12 cellular contexts compared by ENCODE assay signal in genomic region chr15:92840149-92840548, GRCh38. TPM values are rescaled to one million over a fixed set of nuclear protein-coding genes. Genes with fewer than 3 reads are reported as not detected.
DNase-seq lines count a peak whose midpoint lies in the region; ATAC-seq, FAIRE-seq and TF ChIP-seq lines count a peak whose summit lies in the region.
"Had no signal": no experiment of that assay in that cellular context is flagged by ENCODE, and none has a peak within 500 bp of the region (broad histone marks: within the 10 kb centered on the region; RNA-seq: fewer than 3 reads in every experiment).

No MANE protein-coding gene starts in this region.

- no peak for FAIRE-seq in frontal cortex (lab: Jason Lieb, UNC)

- H3K9me3 ChIP-seq in DOHH2 (ENCODE audit: control insufficient read depth, insufficient read depth, low read length) (no peaks in the 10 kb centered on the region), T-helper 17 cell (ENCODE audit: control insufficient read depth, low read length, poor library complexity, severe bottlenecking) (no peaks in the 10 kb centered on the region), mucosa of descending colon (no peaks in the 10 kb centered on the region)

- DNase-seq in T-helper 17 cell (no peak), mucosa of descending colon (peak in 1 of 3 donors; percentile 29), frontal cortex (ENCODE audit: low spot score in 2 of 2) (no peak)
- DNase-seq: aorta, endodermal cell, NCI-H226 had no signal

- H3K27ac ChIP-seq in DOHH2 (ENCODE audit: low read depth, low read length): peak overlapping the region; percentile 50

- H3K79me2 ChIP-seq in DOHH2 (ENCODE audit: control insufficient read depth, low read length): no peaks in the 10 kb centered on the region

- no peaks in the 10 kb centered on the region for H3K9me2 ChIP-seq in DOHH2 (replicated peaks; ENCODE audit: control insufficient read depth, low read length)

- no peaks in the 10 kb centered on the region for H3K27me3 ChIP-seq in DOHH2 (ENCODE audit: control insufficient read depth, low read length)

- ATAC-seq in HG02852 (IDR thresholded peaks at IDR 0.05; ENCODE audit: unreplicated experiment) (peak; percentile 12), T-helper 17 cell (no peak), mucosa of descending colon (peak; percentile 16), GM18870 (IDR thresholded peaks at IDR 0.05; ENCODE audit: unreplicated experiment) (no peak), HG02981 (IDR thresholded peaks at IDR 0.05; ENCODE audit: unreplicated experiment) (no peak), GM18511 (IDR thresholded peaks at IDR 0.05; ENCODE audit: unreplicated experiment) (no peak)
- ATAC-seq: sciatic nerve had no signal

- peak overlapping the region; percentile 61 for H3K4me2 ChIP-seq in DOHH2 (ENCODE audit: low read length)

- H3K4me1 Mint-ChIP-seq in T-helper 17 cell: peaks cover 28% of the 10 kb centered on the region

- H3K4me1 ChIP-seq in DOHH2 (ENCODE audit: control insufficient read depth, low read length): peaks cover 55% of the 10 kb centered on the region
- peaks cover 6% of the 10 kb centered on the region for H3K4me1 ChIP-seq in mucosa of descending colon (ENCODE audit: low read depth)

- intact Hi-C loops in mucosa of descending colon (cut with DNase I, micrococcal nuclease): no loop called here

- H3F3A ChIP-seq in DOHH2 (ENCODE audit: control insufficient read depth, insufficient read depth): peaks cover 9% of the 10 kb centered on the region

- H3K27ac Mint-ChIP-seq in T-helper 17 cell: peak overlapping the region; percentile 47
- H3K27ac Mint-ChIP-seq: endodermal cell had no signal

- no peaks in the 10 kb centered on the region for H3K27me3 Mint-ChIP-seq in T-helper 17 cell

- H4K20me1 ChIP-seq in DOHH2 (ENCODE audit: control insufficient read depth, insufficient read depth, low read depth, low read length): no peaks in the 10 kb centered on the region

- no peak overlapping the region for H3K4me3 Mint-ChIP-seq in T-helper 17 cell
- H3K4me3 Mint-ChIP-seq: endodermal cell had no signal

- TF ChIP-seq CTCF in DOHH2 (IDR thresholded peaks at IDR 0.05; ENCODE audit: low read depth, low read length, poor library complexity, severe bottlenecking): no peak
- TF ChIP-seq CTCF in mucosa of descending colon (IDR thresholded peaks at IDR 0.05): no peak

- H3K36me3 Mint-ChIP-seq in T-helper 17 cell (ENCODE audit: low read depth): peaks cover 3% of the 10 kb centered on the region

- H3K36me3 ChIP-seq in DOHH2 (ENCODE audit: control insufficient read depth, low read length) (no peaks in the 10 kb centered on the region), mucosa of descending colon (ENCODE audit: low read depth) (no peaks in the 10 kb centered on the region)

- H3K4me3 ChIP-seq in DOHH2 (ENCODE audit: low read length): peak overlapping the region; percentile 40
- no peak overlapping the region for H3K4me3 ChIP-seq in mucosa of descending colon

RNA-seq across cellular contexts. Expression of gene CHD2, which starts 60.0 kb away (rescaled TPM):
- 100 to 1,000 TPM; 505 to 520 TPM for total RNA-seq in T-helper 17 cell
- 100 to 1,000 TPM in 2 of 3 donors, 10 to 100 TPM in 1; 86.2 to 128 (median 110) TPM for total RNA-seq in mucosa of descending colon
- total RNA-seq in frontal cortex: 108 TPM

Comparison
In these comparisons a context has a peak if more than half of its experiments do, and no peak if none do; other contexts are left out.
1. ATAC-seq: peak in HG02852 (single experiment) and mucosa of descending colon (single experiment); none in T-helper 17 cell (single experiment), GM18870 (single experiment), HG02981 (single experiment) and GM18511 (single experiment).